ENCODE assay signal across 1 cellular context in the genomic region with DNA sequence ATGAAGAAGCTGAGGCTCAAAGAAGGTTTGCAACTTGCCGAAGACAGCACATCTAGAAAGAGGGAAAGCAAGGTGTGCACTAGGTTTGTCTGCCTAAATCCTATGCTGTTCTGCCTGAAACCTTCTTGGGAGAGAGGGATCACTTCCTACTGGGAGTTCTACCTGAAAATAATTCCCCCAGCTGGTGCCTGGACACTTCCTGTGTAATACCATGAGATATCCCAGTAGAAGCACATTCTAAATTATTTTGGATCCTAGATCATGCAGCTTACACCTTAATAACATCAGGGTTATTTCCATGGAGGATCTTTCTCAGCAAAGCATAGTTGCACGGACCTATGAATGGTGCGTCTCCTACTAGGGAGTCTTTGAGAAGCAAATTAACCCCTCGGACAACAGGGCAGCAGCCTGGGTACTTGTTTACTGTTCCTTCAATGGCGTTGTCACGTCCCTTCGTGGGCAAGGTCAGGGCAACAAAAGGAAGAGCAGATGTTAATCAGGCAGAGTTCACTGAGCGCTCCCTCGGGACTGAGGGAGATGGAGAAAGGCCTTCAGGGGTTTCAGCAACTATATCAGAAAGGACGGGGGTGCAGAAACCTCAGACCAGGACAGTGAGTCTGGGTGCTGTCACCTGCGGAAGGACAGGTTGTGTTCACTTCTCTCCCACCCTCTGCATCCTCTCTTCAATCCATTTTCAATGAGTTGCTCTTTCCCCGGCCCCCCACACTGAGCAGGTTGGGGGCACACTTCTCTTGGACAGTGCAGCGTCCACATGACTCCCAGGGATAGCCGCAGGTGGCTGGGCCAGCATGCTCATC.
TF ChIP-seq lines count a peak whose summit lies in the region.

No MANE protein-coding gene starts in this region.

TF ChIP-seq in GM23338, 12 proteins besides CTCF, POLR2A, EP300 and RAD21 (continued from another document):
- TF ChIP-seq EZH2phosphoT487 (IDR thresholded peaks at IDR 0.05; ENCODE audit: unreplicated experiment) (no peak), JUNB (IDR thresholded peaks at IDR 0.05; ENCODE audit: unreplicated experiment) (no peak), ZNF331 (CRISPR knock-in tag; IDR thresholded peaks at IDR 0.05; ENCODE audit: low read depth) (no peak), STAT1 (IDR thresholded peaks at IDR 0.05; ENCODE audit: unreplicated experiment) (no peak), CREB1 (CRISPR knock-in tag; IDR thresholded peaks at IDR 0.05; ENCODE audit: low read depth) (no peak)
